Comparison of ENCODE assay signal across 14 cellular contexts in the genomic region with DNA sequence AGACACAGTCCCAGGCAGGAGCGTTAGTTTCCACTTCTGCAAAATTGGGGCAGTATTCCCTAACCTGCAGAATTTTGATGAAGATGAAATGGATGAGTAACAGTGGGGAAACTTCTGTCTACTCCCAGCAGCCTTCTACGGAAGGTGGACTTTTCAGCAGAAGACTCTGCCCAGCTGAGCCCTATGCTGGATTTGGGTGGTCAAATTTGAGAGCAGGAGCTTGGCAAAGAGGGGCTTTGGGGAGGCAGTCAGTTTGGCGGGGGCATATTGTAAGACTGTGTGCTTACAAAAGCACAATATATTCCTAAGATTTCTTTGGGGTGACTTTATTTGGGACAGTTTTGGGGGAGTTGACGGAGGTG. TPM values are rescaled to one million over a fixed set of nuclear protein-coding genes. Genes with fewer than 3 reads are reported as not detected.
DNase-seq lines count a peak whose midpoint lies in the region; ATAC-seq and TF ChIP-seq lines count a peak whose summit lies in the region.
"Had no signal": no experiment of that assay in that cellular context is flagged by ENCODE, and none has a peak within 500 bp of the region (broad histone marks: within the 10 kb centered on the region; RNA-seq: fewer than 3 reads in every experiment).

No MANE protein-coding gene starts in this region.

- H3K27me3 Mint-ChIP-seq in activated T-cell treated with anti-CD3 and anti-CD28 coated beads, Interleukin-2, amount 50 U/mL, for 72 hours (ENCODE audit: low read depth), result no peaks in the 10 kb centered on the region
- no peaks in the 10 kb centered on the region for H3K27me3 Mint-ChIP-seq in activated T-cell treated with anti-CD3 and anti-CD28 coated beads, Interleukin-2, amount 50 U/mL, for 24 hours
- H3K27me3 Mint-ChIP-seq in activated CD4-positive, alpha-beta memory T cell treated with anti-CD3 and anti-CD28 coated beads for 36 hours, result no peaks in the 10 kb centered on the region
- H3K27me3 Mint-ChIP-seq in glutamatergic neuron (ENCODE audit: unreplicated experiment) (peaks cover 8% of the 10 kb centered on the region), T-cell (no peaks in the 10 kb centered on the region)
- no peaks in the 10 kb centered on the region for H3K27me3 Mint-ChIP-seq in stimulated activated memory B cell treated with anti-CD40 and anti-IgM and Interleukin-4, amounts not matched to agents 10 μg/mL and 1 μg/mL and 100 μg/mL, for 72 hours
- H3K27me3 Mint-ChIP-seq: CD4-positive, alpha-beta memory T cell had no signal

- intact Hi-C loops in activated CD4-positive, alpha-beta memory T cell treated with anti-CD3 and anti-CD28 coated beads for 36 hours (cut with micrococcal nuclease), result no loop called here

- peaks cover 60% of the 10 kb centered on the region for H3K4me1 Mint-ChIP-seq in activated T-cell treated with anti-CD3 and anti-CD28 coated beads, Interleukin-2, amount 50 U/mL, for 72 hours (ENCODE audit: low read depth)
- H3K4me1 Mint-ChIP-seq in activated T-cell treated with anti-CD3 and anti-CD28 coated beads, Interleukin-2, amount 50 U/mL, for 24 hours (ENCODE audit: low read depth), result peaks cover 56% of the 10 kb centered on the region
- H3K4me1 Mint-ChIP-seq in activated CD4-positive, alpha-beta memory T cell treated with anti-CD3 and anti-CD28 coated beads for 36 hours (ENCODE audit: low read depth), result peaks cover 56% of the 10 kb centered on the region
- peaks cover 17% of the 10 kb centered on the region for H3K4me1 Mint-ChIP-seq in glutamatergic neuron (ENCODE audit: low read depth, unreplicated experiment)
- H3K4me1 Mint-ChIP-seq in stimulated activated memory B cell treated with anti-CD40 and anti-IgM and Interleukin-4, amounts not matched to agents 10 μg/mL and 1 μg/mL and 100 μg/mL, for 72 hours, result peaks cover 59% of the 10 kb centered on the region
- peaks cover 46 to 58% (median 47%) of the 10 kb centered on the region in 3 donors for H3K4me1 Mint-ChIP-seq in T-cell

- CTCF ChIA-PET in activated CD4-positive, alpha-beta memory T cell treated with anti-CD3 and anti-CD28 coated beads for 36 hours (lab: Charles Lee), result interaction anchor here (1.3 kb wide), 1 partner anchor 103 kb away, joined by 3 read pairs; no protein-coding TSS in a partner anchor
- CTCF ChIA-PET in T-cell (lab: Charles Lee), result no interaction called here

- DNase-seq in activated T-cell treated with anti-CD3 and anti-CD28 coated beads, Interleukin-2, amount 50 U/mL, for 72 hours, result no peak
- no peak for DNase-seq in activated T-cell treated with anti-CD3 and anti-CD28 coated beads, Interleukin-2, amount 50 U/mL, for 24 hours
- DNase-seq in activated CD4-positive, alpha-beta memory T cell treated with anti-CD3 and anti-CD28 coated beads for 36 hours, result no peak
- DNase-seq in glutamatergic neuron (no peak), H4 (ENCODE audit: low spot score) (no peak), T-cell (no peak), pons (ENCODE audit: low spot score) (no peak)
- DNase-seq: CD4-positive, alpha-beta memory T cell; NCI-H1105; NCI-H187; NCI-H446; NCI-H748 treated with DMSO at 0.1 percent for 48 hours; PC-3 had no signal

- TF ChIP-seq CTCF in glutamatergic neuron (IDR thresholded peaks at IDR 0.05; ENCODE audit: partially characterized antibody, unreplicated experiment), result no peak

- peaks cover 5 to 9% of the 10 kb centered on the region in 2 donors for H3K36me3 Mint-ChIP-seq in activated T-cell treated with anti-CD3 and anti-CD28 coated beads, Interleukin-2, amount 50 U/mL, for 72 hours (ENCODE audit: insufficient read depth in 2 of 2)
- peaks cover 49% of the 10 kb centered on the region for H3K36me3 Mint-ChIP-seq in activated T-cell treated with anti-CD3 and anti-CD28 coated beads, Interleukin-2, amount 50 U/mL, for 24 hours (ENCODE audit: low read depth)
- peaks cover 26% of the 10 kb centered on the region for H3K36me3 Mint-ChIP-seq in activated CD4-positive, alpha-beta memory T cell treated with anti-CD3 and anti-CD28 coated beads for 36 hours
- H3K36me3 Mint-ChIP-seq in glutamatergic neuron (ENCODE audit: unreplicated experiment) (no peaks in the 10 kb centered on the region), T-cell (peaks cover 8% of the 10 kb centered on the region)
- H3K36me3 Mint-ChIP-seq in stimulated activated memory B cell treated with anti-CD40 and anti-IgM and Interleukin-4, amounts not matched to agents 10 μg/mL and 1 μg/mL and 100 μg/mL, for 72 hours, result peaks cover 19% of the 10 kb centered on the region

- peak overlapping the region; percentile 79 for H3K27ac Mint-ChIP-seq in activated T-cell treated with anti-CD3 and anti-CD28 coated beads, Interleukin-2, amount 50 U/mL, for 72 hours
- H3K27ac Mint-ChIP-seq in activated T-cell treated with anti-CD3 and anti-CD28 coated beads, Interleukin-2, amount 50 U/mL, for 24 hours, result no peak overlapping the region
- peak overlapping the region; percentile 28 for H3K27ac Mint-ChIP-seq in activated CD4-positive, alpha-beta memory T cell treated with anti-CD3 and anti-CD28 coated beads for 36 hours
- H3K27ac Mint-ChIP-seq in glutamatergic neuron (ENCODE audit: unreplicated experiment) (peak overlapping the region; percentile 31), T-cell (no peak overlapping the region)
- H3K27ac Mint-ChIP-seq in stimulated activated memory B cell treated with anti-CD40 and anti-IgM and Interleukin-4, amounts not matched to agents 10 μg/mL and 1 μg/mL and 100 μg/mL, for 72 hours, result peak overlapping the region; percentile 15

- POLR2A ChIA-PET in activated CD4-positive, alpha-beta memory T cell treated with anti-CD3 and anti-CD28 coated beads for 36 hours (lab: Charles Lee), result no interaction called here
- POLR2A ChIA-PET in T-cell (lab: Charles Lee), result no interaction called here

- no peak for ATAC-seq in activated T-cell treated with anti-CD3 and anti-CD28 coated beads, Interleukin-2, amount 50 U/mL, for 72 hours (replicated peaks in 1 of 2)
- ATAC-seq in stimulated activated memory B cell treated with anti-CD40 and anti-IgM and Interleukin-4, amounts not matched to agents 10 μg/mL and 1 μg/mL and 100 μg/mL, for 72 hours, result no peak
- no peak for ATAC-seq in T-cell (replicated peaks in 1 of 4)

- no peak overlapping the region for H3K4me3 Mint-ChIP-seq in activated T-cell treated with anti-CD3 and anti-CD28 coated beads, Interleukin-2, amount 50 U/mL, for 72 hours
- no peak overlapping the region for H3K4me3 Mint-ChIP-seq in activated T-cell treated with anti-CD3 and anti-CD28 coated beads, Interleukin-2, amount 50 U/mL, for 24 hours
- no peak overlapping the region for H3K4me3 Mint-ChIP-seq in activated CD4-positive, alpha-beta memory T cell treated with anti-CD3 and anti-CD28 coated beads for 36 hours
- H3K4me3 Mint-ChIP-seq in glutamatergic neuron (ENCODE audit: unreplicated experiment), result no peak overlapping the region
- no peak overlapping the region for H3K4me3 Mint-ChIP-seq in stimulated activated memory B cell treated with anti-CD40 and anti-IgM and Interleukin-4, amounts not matched to agents 10 μg/mL and 1 μg/mL and 100 μg/mL, for 72 hours
- no peak overlapping the region for H3K4me3 Mint-ChIP-seq in T-cell
- H3K4me3 Mint-ChIP-seq: CD4-positive, alpha-beta memory T cell had no signal

- no peaks in the 10 kb centered on the region for H3K9me3 Mint-ChIP-seq in activated T-cell treated with anti-CD3 and anti-CD28 coated beads, Interleukin-2, amount 50 U/mL, for 72 hours
- H3K9me3 Mint-ChIP-seq in activated T-cell treated with anti-CD3 and anti-CD28 coated beads, Interleukin-2, amount 50 U/mL, for 24 hours, result no peaks in the 10 kb centered on the region
- no peaks in the 10 kb centered on the region for H3K9me3 Mint-ChIP-seq in activated CD4-positive, alpha-beta memory T cell treated with anti-CD3 and anti-CD28 coated beads for 36 hours
- H3K9me3 Mint-ChIP-seq in glutamatergic neuron (ENCODE audit: unreplicated experiment), result no peaks in the 10 kb centered on the region
- H3K9me3 Mint-ChIP-seq in stimulated activated memory B cell treated with anti-CD40 and anti-IgM and Interleukin-4, amounts not matched to agents 10 μg/mL and 1 μg/mL and 100 μg/mL, for 72 hours, result no peaks in the 10 kb centered on the region
- no peaks in the 10 kb centered on the region for H3K9me3 Mint-ChIP-seq in T-cell
- H3K9me3 Mint-ChIP-seq: CD4-positive, alpha-beta memory T cell had no signal

RNA-seq across cellular contexts. Expression of gene SDCBP2, which starts 5.4 kb away (rescaled TPM):
- 10 to 100 TPM; 11.0 to 11.5 TPM for total RNA-seq in activated T-cell treated with anti-CD3 and anti-CD28 coated beads, Interleukin-2, amount 50 U/mL, for 72 hours
- total RNA-seq in activated CD4-positive, alpha-beta memory T cell treated with anti-CD3 and anti-CD28 coated beads for 36 hours, result 1 to 10 TPM; 4.4 to 5.9 TPM
- total RNA-seq in glutamatergic neuron (ENCODE audit: unreplicated experiment), result 4.0 TPM
- 0.29 and 0.56 TPM in 2 replicates for total RNA-seq in H4 (2014; rRNA removed; shearing (Covaris generic))
- total RNA-seq in T-cell, result 1 to 10 TPM; 1.1 to 2.4 (median 2.2) TPM

RNA-seq across cellular contexts. Expression of gene FKBP1A, which starts 58.5 kb away (rescaled TPM):
- total RNA-seq in activated T-cell treated with anti-CD3 and anti-CD28 coated beads, Interleukin-2, amount 50 U/mL, for 72 hours, result 100 to 1,000 TPM; 228 to 278 TPM
- 100 to 1,000 TPM; 247 to 252 TPM for total RNA-seq in activated CD4-positive, alpha-beta memory T cell treated with anti-CD3 and anti-CD28 coated beads for 36 hours
- 350 TPM for total RNA-seq in glutamatergic neuron (ENCODE audit: unreplicated experiment)
- total RNA-seq in H4 (2014; rRNA removed; shearing (Covaris generic)), result 124 and 134 TPM in 2 replicates
- total RNA-seq in T-cell, result 10 to 100 TPM; 76.7 to 90.4 (median 79.9) TPM

Comparison
In these comparisons a context has a peak if more than half of its experiments do, and no peak if none do; other contexts are left out.
1. H3K27ac Mint-ChIP-seq: peak in activated T-cell treated with anti-CD3 and anti-CD28 coated beads, Interleukin-2, amount 50 U/mL, for 72 hours (single experiment), activated CD4-positive, alpha-beta memory T cell treated with anti-CD3 and anti-CD28 coated beads for 36 hours (single experiment), glutamatergic neuron (single experiment) and stimulated activated memory B cell treated with anti-CD40 and anti-IgM and Interleukin-4, amounts not matched to agents 10 μg/mL and 1 μg/mL and 100 μg/mL, for 72 hours (single experiment); none in activated T-cell treated with anti-CD3 and anti-CD28 coated beads, Interleukin-2, amount 50 U/mL, for 24 hours (single experiment) and T-cell (0 of 2).